8 cellular contexts compared by ENCODE assay signal in genomic region chr10:103396067-103396788, GRCh38. TPM values are rescaled to one million over a fixed set of nuclear protein-coding genes. Genes with fewer than 3 reads are reported as not detected.
DNase-seq lines count a peak whose midpoint lies in the region; ATAC-seq and TF ChIP-seq lines count a peak whose summit lies in the region.

Gene ATP5MK, minus strand, starts transcription at chr10:103396475. Its CDS starts 4,018 bp downstream, at chr10:103392457.
Gene PDCD11, plus strand, starts transcription at chr10:103396626. Its CDS starts 1,801 bp downstream, at chr10:103398427.

- H2BK5ac ChIP-seq in IMR-90 (ENCODE audit: low read depth, low read length, poor library complexity, severe bottlenecking) = peak within 1 kb of the TSS; percentile 52

- H3K4ac ChIP-seq in IMR-90 (ENCODE audit: low read depth, low read length) = peak within 1 kb of the TSS; percentile 85

- TF ChIP-seq POLR2A in IMR-90 (IDR thresholded peaks at IDR 0.05; ENCODE audit: low read depth, low read length) = peak; percentile 90

- ATAC-seq in GM21526 (IDR thresholded peaks at IDR 0.05; ENCODE audit: low FRiP score, unreplicated experiment) (peak; percentile 93), IMR-90 (ENCODE audit: low read depth) (peak; percentile 99), mucosa of descending colon (peak; percentile 99)

- TF ChIP-seq RAD21 in IMR-90 (IDR thresholded peaks at IDR 0.05; ENCODE audit: low read length) = no peak

- H3K56ac ChIP-seq in IMR-90 (ENCODE audit: extremely low read depth, insufficient read depth, low read length) = peak within 1 kb of the TSS; percentile 70

- peaks cover 29 to 50% of the 10 kb centered on the region in 2 experiments for H3K79me1 ChIP-seq in IMR-90 (ENCODE audit: low read depth in 1 of 2, low read length in 2 of 2)

- peak within 1 kb of the TSS; percentile 82 for H3K27ac ChIP-seq in IMR-90 (ENCODE audit: insufficient read depth, low read length)

- dilution Hi-C loops in IMR-90 (cut with HindIII; ENCODE audit: low sequenced_read_pairs, unreplicated experiment) = no loop called here

- H4K91ac ChIP-seq in IMR-90 (ENCODE audit: insufficient read depth, low read depth, low read length) = peak within 1 kb of the TSS; percentile 66

- in situ Hi-C loops in IMR-90 (cut with MboI; ENCODE audit: low sequenced_read_pairs) = no loop called here

- CTCF ChIA-PET in IMR-90 (lab: Yijun Ruan, JAX) = no interaction called here

- H3K9ac ChIP-seq in IMR-90 (ENCODE audit: low read depth, low read length) = peak within 1 kb of the TSS; percentile 92

- no peaks in the 10 kb centered on the region for H3K27me3 ChIP-seq in IMR-90 (ENCODE audit: control insufficient read depth, insufficient read depth, low read length)

- H3K4me3 ChIP-seq in IMR-90 (ENCODE audit: insufficient read depth, low read depth, low read length) = peak within 1 kb of the TSS; percentile 95
- H3K4me3 ChIP-seq in epithelial cell of esophagus (ENCODE audit: low read length) = peak within 1 kb of the TSS; percentile 99
- peak within 1 kb of the TSS; percentile 92 for H3K4me3 ChIP-seq in mucosa of descending colon

- H2AK9ac ChIP-seq in IMR-90 (replicated peaks; ENCODE audit: low read depth, low read length, poor library complexity) = peak within 1 kb of the TSS; percentile 97

- H3K9me1 ChIP-seq in IMR-90 (ENCODE audit: insufficient read depth, low read length) = peaks cover 2% of the 10 kb centered on the region; the same call in 1 of the 2 replicates

- H2AK5ac ChIP-seq in IMR-90 (ENCODE audit: low read depth, low read length) = peak within 1 kb of the TSS; percentile 83

- TSS peak; percentile 60 for BruUV-seq in IMR-90 (replicated peaks; lab: Mats Ljungman, UMichigan)

- intact Hi-C loops in IMR-90 (cut with micrococcal nuclease) = loop anchor here (1.0 kb wide), 1 partner anchor 45 kb away; the partner anchor contains the start of gene PCGF6
- intact Hi-C loops in mucosa of descending colon (cut with DNase I, micrococcal nuclease) = no loop called here

- peak; percentile 36 for TF ChIP-seq CTCF in IMR-90 (conservative IDR thresholded peaks at IDR 0.05; ENCODE audit: low read depth, low read length)
- TF ChIP-seq CTCF in epithelial cell of esophagus (IDR thresholded peaks at IDR 0.05; ENCODE audit: insufficient read depth, low read depth, low read length, missing control alignments) = peak; percentile 23
- TF ChIP-seq CTCF in mucosa of descending colon (IDR thresholded peaks at IDR 0.05) = no peak

- H4K8ac ChIP-seq in IMR-90 (ENCODE audit: low read depth in 2 of 2, low read length in 2 of 2) = peak within 1 kb of the TSS; percentile 51 to 95

- no peak within 1 kb of the TSS for H2BK20ac ChIP-seq in IMR-90 (ENCODE audit: low read depth, low read length)

- H3K23ac ChIP-seq in IMR-90 (ENCODE audit: low read depth, low read length) = peak within 1 kb of the TSS; percentile 94

- no peaks in the 10 kb centered on the region for H3K9me3 ChIP-seq in IMR-90 (ENCODE audit: control insufficient read depth, insufficient read depth, low read length)
- H3K9me3 ChIP-seq in mucosa of descending colon = no peaks in the 10 kb centered on the region

- DNase-seq in DMS 273 treated with DMSO at 0.1 percent for 48 hours (lab: John Stamatoyannopoulos, UW) = peak; percentile 93
- peak; percentile 98 for DNase-seq in IMR-90
- peak; percentile 99 for DNase-seq in OCI-M1 (lab: John Stamatoyannopoulos, UW)
- DNase-seq in activated T-cell treated with anti-CD3 and anti-CD28 coated beads for 4 hours = peak; percentile 91
- DNase-seq in epithelial cell of esophagus (ENCODE audit: low read depth) = peak; percentile 99
- peak; percentile 97 to 99 (median 98) for DNase-seq in mucosa of descending colon
- peak; percentile 91 to 93 for DNase-seq in stimulated activated CD8-positive, alpha-beta memory T cell treated with anti-CD3 and anti-CD28 coated beads, Interleukin-4, amount 100 ng/mL, for 4 hours (ENCODE audit: low read depth in 2 of 2, low spot score in 1 of 2)

- no peak within 1 kb of the TSS for H2BK120ac ChIP-seq in IMR-90 (ENCODE audit: low read depth, low read length)

- no peak within 1 kb of the TSS; the same call in 2 of the 3 replicates for H2BK15ac ChIP-seq in IMR-90 (ENCODE audit: low read depth, low read length)

- H4K5ac ChIP-seq in IMR-90 (ENCODE audit: low read depth, low read length) = peak within 1 kb of the TSS; percentile 84

- H3K36me3 ChIP-seq in IMR-90 (ENCODE audit: control insufficient read depth, insufficient read depth, low read length) (peaks cover 19% of the 10 kb centered on the region), mucosa of descending colon (ENCODE audit: low read depth) (peaks cover 5% of the 10 kb centered on the region)

- POLR2A ChIA-PET in IMR-90 (lab: Charles Lee; ENCODE audit: unreplicated experiment) = interaction anchor here (0.6 kb wide), 1 partner anchor 9 kb away, joined by 4 read pairs; no protein-coding TSS in a partner anchor

- peak within 1 kb of the TSS; percentile 89 for H3K14ac ChIP-seq in IMR-90 (replicated peaks; ENCODE audit: low read depth, low read length)

- no peak within 1 kb of the TSS for H3K18ac ChIP-seq in IMR-90 (ENCODE audit: low read depth, low read length)

- peak within 1 kb of the TSS; percentile 93 for H2AFZ ChIP-seq in IMR-90 (replicated peaks; ENCODE audit: low read length, poor library complexity)

- H4K20me1 ChIP-seq in IMR-90 (ENCODE audit: insufficient read depth, low read length) = peaks cover 5% of the 10 kb centered on the region; the same call in 1 of the 2 replicates

- peak within 1 kb of the TSS; percentile 93 for H3K4me2 ChIP-seq in IMR-90 (ENCODE audit: low read depth, low read length)

- WGBS in IMR-90 (ENCODE audit: extremely low coverage in 2 of 2, insufficient read length in 1 of 2), 2 experiments = 1% methylated on average over 37 of the region's 56 CpGs; no CpG with 5 or more reads in 1 of the 2 experiments

- H3K4me1 ChIP-seq in IMR-90 (ENCODE audit: control insufficient read depth, insufficient read depth, low read length) = peaks cover 8% of the 10 kb centered on the region
- H3K4me1 ChIP-seq in mucosa of descending colon (ENCODE audit: low read depth) = peaks cover 26% of the 10 kb centered on the region

TF ChIP-seq in IMR-90, 13 proteins besides CTCF, POLR2A, EP300 and RAD21:
- TF ChIP-seq NFE2L2 (IDR thresholded peaks at IDR 0.05; ENCODE audit: low read depth, low read length) (no peak), MAFK (IDR thresholded peaks at IDR 0.05; ENCODE audit: low read depth, low read length) (no peak), MAZ (IDR thresholded peaks at IDR 0.05; ENCODE audit: borderline replicate concordance, low read depth, low read length) (peak; percentile 41; the same call in 1 of the 2 replicates), MXI1 (IDR thresholded peaks at IDR 0.05; ENCODE audit: borderline replicate concordance, low read depth, low read length) (peak; percentile 99), FOS (IDR thresholded peaks at IDR 0.05; ENCODE audit: low read depth, low read length) (no peak), ELK1 (IDR thresholded peaks at IDR 0.05; ENCODE audit: borderline replicate concordance, low read depth, low read length) (0 out of 2 replicates have a peak, but pooled peaks have one; percentile 4), USF2 (IDR thresholded peaks at IDR 0.05; ENCODE audit: low read depth, low read length) (0 out of 2 replicates have a peak, but pooled peaks have one; percentile 6), SMC3 (IDR thresholded peaks at IDR 0.05; ENCODE audit: low read depth, low read length) (no peak), BHLHE40 (IDR thresholded peaks at IDR 0.05; ENCODE audit: low read depth, low read length) (peak; percentile 73; the same call in 1 of the 2 replicates)

RNA-seq across cellular contexts. Expression of gene ATP5MK, which starts in this region (rescaled TPM):
- 101 and 128 TPM in 2 replicates for total RNA-seq in IMR-90 (2012; rRNA removed)
- 73.4 and 89.8 TPM in 2 replicates for polyA plus RNA-seq in IMR-90 (2012; rRNA removed)
- polyA plus RNA-seq in IMR-90 (2012; cell fraction: cytosol; rRNA removed) = 197 and 1,142 TPM in 2 replicates
- polyA plus RNA-seq in IMR-90 (2012; cell fraction: nucleus; rRNA removed; ENCODE audit: low replicate concordance) = 18.2 and 129 TPM in 2 replicates
- total RNA-seq in mucosa of descending colon = 100 to 1,000 TPM; 391 to 519 (median 516) TPM

RNA-seq across cellular contexts. Expression of gene PDCD11, which starts in this region (rescaled TPM):
- total RNA-seq in IMR-90 (2012; rRNA removed) (49.7 and 56.8 TPM in 2 replicates), mucosa of descending colon (10 to 100 TPM; 22.3 to 24.5 (median 22.7) TPM)
- 20.0 and 20.4 TPM in 2 replicates for polyA plus RNA-seq in IMR-90 (2012; rRNA removed)
- polyA plus RNA-seq in IMR-90 (2012; cell fraction: cytosol; rRNA removed) = 8.1 and 9.3 TPM in 2 replicates
- 52.7 and 65.9 TPM in 2 replicates for polyA plus RNA-seq in IMR-90 (2012; cell fraction: nucleus; rRNA removed; ENCODE audit: low replicate concordance)

Comparison
In these comparisons a context has a peak if more than half of its experiments do, and no peak if none do; other contexts are left out.
1. Peak in every context shown above with its lines: DNase-seq, ATAC-seq, H3K4me3 ChIP-seq and H3K27ac ChIP-seq.